ENCODE assay signal across 19 cellular contexts in genomic region chr5:146313027-146313426, GRCh38. TPM values are rescaled to one million over a fixed set of nuclear protein-coding genes. Genes with fewer than 3 reads are reported as not detected.
DNase-seq lines count a peak whose midpoint lies in the region; ATAC-seq and TF ChIP-seq lines count a peak whose summit lies in the region.
"Had no signal": no experiment of that assay in that cellular context is flagged by ENCODE, and none has a peak within 500 bp of the region (broad histone marks: within the 10 kb centered on the region; RNA-seq: fewer than 3 reads in every experiment).

No MANE protein-coding gene starts in this region.

- no peak overlapping the region for H3K27ac ChIP-seq in naive thymus-derived CD4-positive, alpha-beta T cell (ENCODE audit: low read depth, low read length)
- H3K27ac ChIP-seq: C4-2B, lower lobe of right lung, SJSA1, thoracic aorta had no signal

- H3K27me3 ChIP-seq in naive thymus-derived CD4-positive, alpha-beta T cell (ENCODE audit: control insufficient read depth in 2 of 2, insufficient read depth in 2 of 2, low read length in 2 of 2), result no peaks in the 10 kb centered on the region
- H3K27me3 ChIP-seq in BE2C, result peaks cover 55% of the 10 kb centered on the region

- no peaks in the 10 kb centered on the region for H3K9me3 ChIP-seq in naive thymus-derived CD4-positive, alpha-beta T cell (ENCODE audit: control insufficient read depth in 2 of 3, low read length in 3 of 3)
- H3K9me3 ChIP-seq in BE2C, result no peaks in the 10 kb centered on the region
- H3K9me3 ChIP-seq: lower lobe of right lung, SJSA1, thoracic aorta had no signal

- TF ChIP-seq CTCF in BE2C (IDR thresholded peaks at IDR 0.05; ENCODE audit: low read depth, low read length), result no peak

- no peaks in the 10 kb centered on the region for H3K4me1 ChIP-seq in naive thymus-derived CD4-positive, alpha-beta T cell (ENCODE audit: control insufficient read depth in 2 of 2, insufficient read depth in 2 of 2, low read length in 2 of 2)
- no peaks in the 10 kb centered on the region for H3K4me1 ChIP-seq in BE2C
- H3K4me1 ChIP-seq: lower lobe of right lung, SJSA1 had no signal

- H3K4me3 Mint-ChIP-seq in naive thymus-derived CD4-positive, alpha-beta T cell, result no peak overlapping the region
- H3K4me3 Mint-ChIP-seq: activated naive CD4-positive, alpha-beta T cell treated with anti-CD3 and anti-CD28 coated beads, Interleukin-2, amount 50 U/mL, for 24 hours; natural killer cell treated with Interleukin-12 subunit alpha and Interleukin-12 subunit beta and Interleukin-15 and Interleukin-18, amount 100 ng/mL, for 72 hours had no signal

- TF ChIP-seq POLR2A in GM18505 (IDR thresholded peaks at IDR 0.05; ENCODE audit: borderline replicate concordance, extremely low read depth, insufficient read depth, insufficient read length), result no peak

- ATAC-seq in GM18505 (IDR thresholded peaks at IDR 0.05; ENCODE audit: unreplicated experiment) (peak; percentile 69), GM21717 (IDR thresholded peaks at IDR 0.05; ENCODE audit: unreplicated experiment) (no peak), HG03097 (IDR thresholded peaks at IDR 0.05; ENCODE audit: low FRiP score, unreplicated experiment) (no peak)
- peak; percentile 68 for ATAC-seq in naive thymus-derived CD4-positive, alpha-beta T cell
- ATAC-seq in activated CD4-positive, CD25-positive, alpha-beta regulatory T cell treated with anti-CD3 and anti-CD28 coated beads, Interleukin-2, amount 50 U/mL, for 24 hours, result no peak
- ATAC-seq: lower lobe of right lung; natural killer cell treated with Interleukin-12 subunit alpha and Interleukin-12 subunit beta and Interleukin-15 and Interleukin-18, amount 100 ng/mL, for 72 hours had no signal

- H3K27ac Mint-ChIP-seq in naive thymus-derived CD4-positive, alpha-beta T cell, result no peak overlapping the region
- H3K27ac Mint-ChIP-seq: activated naive CD4-positive, alpha-beta T cell treated with anti-CD3 and anti-CD28 coated beads, Interleukin-2, amount 50 U/mL, for 24 hours; natural killer cell treated with Interleukin-12 subunit alpha and Interleukin-12 subunit beta and Interleukin-15 and Interleukin-18, amount 100 ng/mL, for 72 hours had no signal

- CTCF ChIA-PET in naive thymus-derived CD4-positive, alpha-beta T cell (lab: Charles Lee), result no interaction called here

- POLR2A ChIA-PET in naive thymus-derived CD4-positive, alpha-beta T cell (lab: Charles Lee), result no interaction called here

- peaks cover 0 to 7% (median 6%) of the 10 kb centered on the region in 7 donors for H3K4me1 Mint-ChIP-seq in naive thymus-derived CD4-positive, alpha-beta T cell
- H3K4me1 Mint-ChIP-seq: activated naive CD4-positive, alpha-beta T cell treated with anti-CD3 and anti-CD28 coated beads, Interleukin-2, amount 50 U/mL, for 24 hours had no signal

- no peaks in the 10 kb centered on the region for H3K36me3 ChIP-seq in naive thymus-derived CD4-positive, alpha-beta T cell (ENCODE audit: control insufficient read depth in 2 of 3, insufficient read depth in 3 of 3, low read length in 3 of 3)
- H3K36me3 ChIP-seq in BE2C, result no peaks in the 10 kb centered on the region
- H3K36me3 ChIP-seq: lower lobe of right lung, SJSA1, thoracic aorta had no signal

- peaks cover 16 to 39% (median 22%) of the 10 kb centered on the region in 5 donors for H3K27me3 Mint-ChIP-seq in naive thymus-derived CD4-positive, alpha-beta T cell

- no peaks in the 10 kb centered on the region for H3K9me3 Mint-ChIP-seq in naive thymus-derived CD4-positive, alpha-beta T cell
- H3K9me3 Mint-ChIP-seq: activated naive CD4-positive, alpha-beta T cell treated with anti-CD3 and anti-CD28 coated beads, Interleukin-2, amount 50 U/mL, for 24 hours; natural killer cell treated with Interleukin-12 subunit alpha and Interleukin-12 subunit beta and Interleukin-15 and Interleukin-18, amount 100 ng/mL, for 72 hours had no signal

- H3K4me3 ChIP-seq in naive thymus-derived CD4-positive, alpha-beta T cell (ENCODE audit: low read length), result no peak overlapping the region
- H3K4me3 ChIP-seq in BE2C (ENCODE audit: low read depth, low read length), result no peak overlapping the region
- H3K4me3 ChIP-seq: lower lobe of right lung, SJSA1, thoracic aorta had no signal

- intact Hi-C loops in naive thymus-derived CD4-positive, alpha-beta T cell (cut with micrococcal nuclease), result no loop called here

- peaks cover 0 to 6% (median 0%) of the 10 kb centered on the region in 5 donors for H3K36me3 Mint-ChIP-seq in naive thymus-derived CD4-positive, alpha-beta T cell
- H3K36me3 Mint-ChIP-seq: activated naive CD4-positive, alpha-beta T cell treated with anti-CD3 and anti-CD28 coated beads, Interleukin-2, amount 50 U/mL, for 24 hours; natural killer cell treated with Interleukin-12 subunit alpha and Interleukin-12 subunit beta and Interleukin-15 and Interleukin-18, amount 100 ng/mL, for 72 hours had no signal

- DNase-seq in Kasumi-1 (lab: John Stamatoyannopoulos, UW) (peak; percentile 78 to 82), SKM-1 (lab: John Stamatoyannopoulos, UW; ENCODE audit: unreplicated experiment) (peak; percentile 46), BE2C (no peak)
- DNase-seq in naive thymus-derived CD4-positive, alpha-beta T cell, result no peak
- DNase-seq: activated CD8-positive, alpha-beta memory T cell treated with anti-CD3 and anti-CD28 coated beads, Interleukin-2, amount 50 U/mL, for 48 hours; effector CD4-positive, alpha-beta T cell; lower lobe of right lung; NCI-H2029 treated with DMSO at 0.1 percent for 48 hours; NCI-H748 treated with DMSO at 0.1 percent for 48 hours had no signal

RNA-seq across cellular contexts. Expression of gene POU4F3, which starts 25.6 kb away (rescaled TPM):
- under 1 TPM in 1 of 5 experiments, not detected in 4; 0.19 TPM for total RNA-seq in naive thymus-derived CD4-positive, alpha-beta T cell
- polyA plus RNA-seq in naive thymus-derived CD4-positive, alpha-beta T cell, result not detected
- not detected for polyA plus RNA-seq in BE2C (2012; ENCODE audit: insufficient read depth, insufficient read length, low read depth)
- total RNA-seq: bronchial epithelial cell; lower lobe of right lung; natural killer cell treated with Interleukin-12 subunit alpha and Interleukin-12 subunit beta and Interleukin-15 and Interleukin-18, amount 100 ng/mL, for 72 hours; thoracic aorta had no signal

Comparison
In these comparisons a context has a peak if more than half of its experiments do, and no peak if none do; other contexts are left out.
1. ATAC-seq: peak in GM18505 (single experiment) and naive thymus-derived CD4-positive, alpha-beta T cell (single experiment); none in GM21717 (single experiment), activated CD4-positive, CD25-positive, alpha-beta regulatory T cell treated with anti-CD3 and anti-CD28 coated beads, Interleukin-2, amount 50 U/mL, for 24 hours (0 of 2) and HG03097 (single experiment).
2. DNase-seq: peak in Kasumi-1 (2 of 2) and SKM-1 (single experiment); none in naive thymus-derived CD4-positive, alpha-beta T cell (0 of 9) and BE2C (single experiment).